12 cellular contexts compared by ENCODE assay signal in the genomic region with DNA sequence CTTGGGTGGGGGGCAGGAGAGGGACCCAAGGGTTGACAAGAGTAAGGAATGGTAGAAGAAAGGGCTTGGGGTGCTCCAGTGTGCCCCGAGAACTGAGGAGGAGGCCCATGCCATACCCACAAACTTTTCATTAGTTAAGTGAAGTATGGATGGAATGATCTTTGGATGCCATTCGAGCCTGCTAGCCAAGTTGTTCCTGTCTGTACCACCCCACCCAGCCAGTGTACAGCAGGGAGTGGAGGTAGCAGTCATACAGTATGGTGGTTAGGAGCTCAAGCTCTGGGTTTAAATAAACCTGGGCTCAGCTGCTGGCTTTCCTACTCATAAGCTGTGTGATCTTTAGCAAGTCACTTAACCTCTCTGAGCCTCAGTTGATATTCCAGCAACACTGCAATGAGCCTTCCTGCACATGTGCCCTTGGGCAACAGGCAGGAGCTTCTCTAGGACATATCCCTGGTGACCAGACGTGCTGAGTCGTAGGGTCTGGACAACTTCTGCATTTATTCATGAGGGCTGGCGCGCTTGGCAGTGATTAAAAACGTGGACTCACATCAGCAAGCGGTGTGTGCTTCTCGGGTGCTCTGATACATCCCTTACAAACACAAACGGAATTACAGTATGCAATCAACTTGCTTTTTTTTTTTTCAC. TPM values are rescaled to one million over a fixed set of nuclear protein-coding genes. Genes with fewer than 3 reads are reported as not detected.
DNase-seq lines count a peak whose midpoint lies in the region; ATAC-seq and TF ChIP-seq lines count a peak whose summit lies in the region.
"Had no signal": no experiment of that assay in that cellular context is flagged by ENCODE, and none has a peak within 500 bp of the region (broad histone marks: within the 10 kb centered on the region; RNA-seq: fewer than 3 reads in every experiment).

No MANE protein-coding gene starts in this region.

- H3K9me3 ChIP-seq in mucosa of descending colon = no peaks in the 10 kb centered on the region

- H3K4me3 ChIP-seq in AG10803 (ENCODE audit: low read length) = no peak overlapping the region
- H3K4me3 ChIP-seq in mucosa of descending colon = no peak overlapping the region

- no peaks in the 10 kb centered on the region for H3K9me3 Mint-ChIP-seq in endothelial cell (ENCODE audit: unreplicated experiment)
- H3K9me3 Mint-ChIP-seq in mesothelial cell of epicardium = no peaks in the 10 kb centered on the region
- H3K9me3 Mint-ChIP-seq: naive B cell had no signal

- H3K4me1 ChIP-seq in mucosa of descending colon (ENCODE audit: low read depth) = peaks cover 27% of the 10 kb centered on the region

- H3K27ac Mint-ChIP-seq in endothelial cell (ENCODE audit: unreplicated experiment) = peak overlapping the region; percentile 74
- H3K27ac Mint-ChIP-seq in mesothelial cell of epicardium = no peak overlapping the region
- H3K27ac Mint-ChIP-seq: naive B cell had no signal

- H3K36me3 Mint-ChIP-seq in endothelial cell (ENCODE audit: low read depth, unreplicated experiment) (no peaks in the 10 kb centered on the region), mesothelial cell of epicardium (no peaks in the 10 kb centered on the region)
- H3K36me3 Mint-ChIP-seq: naive B cell had no signal

- intact Hi-C loops in mucosa of descending colon (cut with DNase I, micrococcal nuclease) = no loop called here

- H3K27me3 Mint-ChIP-seq in endothelial cell (ENCODE audit: unreplicated experiment) (no peaks in the 10 kb centered on the region), mesothelial cell of epicardium (ENCODE audit: low read depth) (no peaks in the 10 kb centered on the region)

- H3K4me1 Mint-ChIP-seq in endothelial cell (ENCODE audit: unreplicated experiment) = peaks cover 48% of the 10 kb centered on the region
- peaks cover 47% of the 10 kb centered on the region for H3K4me1 Mint-ChIP-seq in mesothelial cell of epicardium

- TF ChIP-seq CTCF in AG10803 (conservative IDR thresholded peaks at IDR 0.05; ENCODE audit: low read length) (no peak), endothelial cell (IDR thresholded peaks at IDR 0.05; ENCODE audit: unreplicated experiment) (no peak), mucosa of descending colon (IDR thresholded peaks at IDR 0.05) (no peak), mesothelial cell of epicardium (IDR thresholded peaks at IDR 0.05; ENCODE audit: unreplicated experiment) (no peak)

- ATAC-seq in mucosa of descending colon = peak; percentile 63

- H3K36me3 ChIP-seq in mucosa of descending colon (ENCODE audit: low read depth) = no peaks in the 10 kb centered on the region

- DNase-seq in AG10803 (ENCODE audit: low read depth) = peak; percentile 59
- DNase-seq in NOMO-1 treated with dmso at 0.1 percent for 144 hours (lab: John Stamatoyannopoulos, UW; ENCODE audit: unreplicated experiment) = peak; percentile 18
- DNase-seq in endothelial cell (ENCODE audit: low spot score) = no peak
- peak in 2 of 3 donors; percentile 35 to 40 for DNase-seq in mucosa of descending colon
- no peak for DNase-seq in stimulated activated CD4-positive, alpha-beta T cell treated with anti-CD3 and anti-CD28 coated beads, Interleukin-12 subunit alpha, Interleukin-12 subunit beta, amount 100 ng/mL, for 4 hours
- no peak for DNase-seq in mesothelial cell of epicardium (ENCODE audit: low spot score in 2 of 2, unreplicated experiment in 2 of 2)
- no peak for DNase-seq in activated CD8-positive, alpha-beta memory T cell treated with anti-CD3 and anti-CD28 coated beads, Interleukin-2, amount 50 U/mL, for 4 hours
- DNase-seq in stimulated activated naive CD4-positive, alpha-beta T cell (lab: John Stamatoyannopoulos, UW) = no peak
- DNase-seq: activated CD8-positive, alpha-beta memory T cell treated with anti-CD3 and anti-CD28 coated beads, Interleukin-2, amount 50 U/mL, for 48 hours; naive B cell; NCI-H2171; stimulated activated CD4-positive, alpha-beta T cell treated with anti-CD3 and anti-CD28 coated beads, Interleukin-4, amount 100 ng/mL, for 4 hours had no signal

- no peak overlapping the region for H3K4me3 Mint-ChIP-seq in endothelial cell (ENCODE audit: unreplicated experiment)
- no peak overlapping the region for H3K4me3 Mint-ChIP-seq in mesothelial cell of epicardium
- H3K4me3 Mint-ChIP-seq: naive B cell had no signal

RNA-seq across cellular contexts. Expression of a gene that starts 22.9 kb away (rescaled TPM):
- total RNA-seq in endothelial cell (ENCODE audit: unreplicated experiment) (65.1 TPM), mucosa of descending colon (10 to 100 TPM; 36.3 to 49.9 (median 36.5) TPM), mesothelial cell of epicardium (39.2 to 40.0 TPM (median 39.3 TPM) in 3 replicates)

RNA-seq across cellular contexts. Expression of a gene that starts 31.4 kb away (rescaled TPM):
- total RNA-seq in endothelial cell (ENCODE audit: unreplicated experiment) (16.4 TPM), mucosa of descending colon (10 to 100 TPM in 1 of 3 donors, 1 to 10 TPM in 2; 4.9 to 13.3 (median 5.9) TPM), mesothelial cell of epicardium (7.4 to 8.6 TPM (median 7.5 TPM) in 3 replicates)

Comparison
In these comparisons a context has a peak if more than half of its experiments do, and no peak if none do; other contexts are left out.
1. DNase-seq: peak in AG10803 (single experiment), NOMO-1 treated with dmso at 0.1 percent for 144 hours (single experiment) and mucosa of descending colon (2 of 3); none in endothelial cell (single experiment), stimulated activated CD4-positive, alpha-beta T cell treated with anti-CD3 and anti-CD28 coated beads, Interleukin-12 subunit alpha, Interleukin-12 subunit beta, amount 100 ng/mL, for 4 hours (single experiment), mesothelial cell of epicardium (0 of 2), activated CD8-positive, alpha-beta memory T cell treated with anti-CD3 and anti-CD28 coated beads, Interleukin-2, amount 50 U/mL, for 4 hours (single experiment) and stimulated activated naive CD4-positive, alpha-beta T cell (0 of 6).